In the genomic region with DNA sequence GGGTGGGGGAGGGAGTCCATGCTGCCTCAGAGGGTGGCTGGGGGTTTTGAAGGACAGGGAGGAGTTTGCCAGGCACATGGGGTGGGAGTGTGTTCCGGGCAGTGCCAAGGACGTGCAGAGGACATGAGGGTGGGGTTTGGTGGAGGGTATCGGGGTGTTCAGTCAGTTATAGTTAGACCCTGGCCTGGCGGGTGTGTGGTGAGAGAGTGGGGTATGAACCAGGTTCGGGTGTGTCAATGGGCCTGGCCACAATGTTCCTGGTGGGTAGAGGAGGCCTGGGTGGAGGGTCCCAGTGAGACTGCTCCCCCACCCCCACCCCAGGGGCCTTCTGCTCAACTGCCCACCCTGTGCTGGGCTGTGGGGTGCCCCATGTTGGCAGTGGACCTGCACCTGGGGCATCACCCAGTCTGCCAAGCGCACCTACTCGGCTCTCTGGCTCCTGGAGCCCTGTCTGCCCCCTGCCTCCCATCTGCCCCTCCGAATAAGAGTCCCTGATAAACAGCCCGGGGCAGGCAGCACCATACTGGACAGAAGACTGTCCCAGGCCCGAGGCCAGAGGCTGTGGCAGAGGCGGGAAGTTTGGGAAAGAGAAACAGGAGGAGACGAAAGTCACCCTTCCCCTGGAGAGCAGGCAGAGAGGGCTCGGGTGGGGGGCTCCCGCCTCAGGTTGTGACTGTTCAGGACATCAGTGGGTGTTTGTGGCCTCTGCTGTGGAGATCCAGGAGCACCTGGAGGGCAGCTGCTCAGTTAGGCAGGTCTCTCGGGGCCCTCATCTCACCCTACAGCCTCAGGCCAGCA, we compare ENCODE assay signal across 11 cellular contexts. TPM values are rescaled to one million over a fixed set of nuclear protein-coding genes. Genes with fewer than 3 reads are reported as not detected.
DNase-seq lines count a peak whose midpoint lies in the region; ATAC-seq, FAIRE-seq and TF ChIP-seq lines count a peak whose summit lies in the region.
"Had no signal": no experiment of that assay in that cellular context is flagged by ENCODE, and none has a peak within 500 bp of the region (broad histone marks: within the 10 kb centered on the region; RNA-seq: fewer than 3 reads in every experiment).

No MANE protein-coding gene starts in this region.

- peak; percentile 72; the same call in 1 of the 2 replicates for TF ChIP-seq POLR2A in GM12891 (IDR thresholded peaks at IDR 0.05; ENCODE audit: low read depth, low read length)

- CTCF ChIA-PET in activated CD4-positive, alpha-beta memory T cell treated with anti-CD3 and anti-CD28 coated beads, Interleukin-2, amount 10 ng/mL, durations not matched to agents 7 days and 5 days (lab: Charles Lee), result interaction anchor here (3.5 kb wide), 1 partner anchor 34 kb away, joined by 11 read pairs; no protein-coding TSS in a partner anchor

- H3K4me3 Mint-ChIP-seq in activated CD4-positive, alpha-beta memory T cell treated with anti-CD3 and anti-CD28 coated beads, Interleukin-2, amount 10 ng/mL, durations not matched to agents 7 days and 5 days, result peak overlapping the region; percentile 7

- ATAC-seq in left ventricle myocardium superior, result no peak

- POLR2A ChIA-PET in activated CD4-positive, alpha-beta memory T cell treated with anti-CD3 and anti-CD28 coated beads, Interleukin-2, amount 10 ng/mL, durations not matched to agents 7 days and 5 days (lab: Charles Lee), result interaction anchor here (6.0 kb wide), 1 partner anchor 29 kb away, joined by 55 read pairs; no protein-coding TSS in a partner anchor

- intact Hi-C loops in left ventricle myocardium superior (cut with micrococcal nuclease), result no loop called here

- TF ChIP-seq CTCF in GM20000 (IDR thresholded peaks at IDR 0.05; ENCODE audit: extremely low read depth, missing control alignments), result no peak

- no peaks in the 10 kb centered on the region for H3K27me3 Mint-ChIP-seq in activated CD4-positive, alpha-beta memory T cell treated with anti-CD3 and anti-CD28 coated beads, Interleukin-2, amount 10 ng/mL, durations not matched to agents 7 days and 5 days

- H3K36me3 Mint-ChIP-seq in activated CD4-positive, alpha-beta memory T cell treated with anti-CD3 and anti-CD28 coated beads, Interleukin-2, amount 10 ng/mL, durations not matched to agents 7 days and 5 days (ENCODE audit: low read depth), result peaks cover 33% of the 10 kb centered on the region

- H3K9me3 Mint-ChIP-seq in activated CD4-positive, alpha-beta memory T cell treated with anti-CD3 and anti-CD28 coated beads, Interleukin-2, amount 10 ng/mL, durations not matched to agents 7 days and 5 days, result no peaks in the 10 kb centered on the region

- DNase-seq in GM12891 (ENCODE audit: insufficient read length, low spot score), result no peak
- peak; percentile 16 for DNase-seq in activated CD4-positive, alpha-beta memory T cell treated with anti-CD3 and anti-CD28 coated beads, Interleukin-2, amount 10 ng/mL, durations not matched to agents 7 days and 5 days
- DNase-seq in left ventricle myocardium superior, result peak; percentile 37
- peak; percentile 29 to 36 for DNase-seq in stimulated activated CD4-positive, alpha-beta T cell treated with anti-CD3 and anti-CD28 coated beads, Interleukin-4, amount 100 ng/mL, for 4 hours
- no peak for DNase-seq in GM20000 (ENCODE audit: low spot score)
- no peak for DNase-seq in kidney tubule cell (ENCODE audit: low spot score)
- no peak for DNase-seq in NCI-H1048 (lab: John Stamatoyannopoulos, UW)
- DNase-seq in glomerular visceral epithelial cell (ENCODE audit: extremely low spot score), result no peak
- DNase-seq: cortex of kidney had no signal

- FAIRE-seq in GM12891 (lab: Jason Lieb, UNC), result no peak

- H3K4me1 Mint-ChIP-seq in activated CD4-positive, alpha-beta memory T cell treated with anti-CD3 and anti-CD28 coated beads, Interleukin-2, amount 10 ng/mL, durations not matched to agents 7 days and 5 days, result peaks cover 31% of the 10 kb centered on the region

- peak overlapping the region; percentile 31 for H3K27ac Mint-ChIP-seq in activated CD4-positive, alpha-beta memory T cell treated with anti-CD3 and anti-CD28 coated beads, Interleukin-2, amount 10 ng/mL, durations not matched to agents 7 days and 5 days

TF ChIP-seq in GM12891, 5 proteins besides CTCF, POLR2A, EP300 and RAD21:
- no peak for TF ChIP-seq PAX5 (IDR thresholded peaks at IDR 0.05; ENCODE audit: insufficient read depth, low read length, severe bottlenecking)
- no peak for TF ChIP-seq SPI1 (IDR thresholded peaks at IDR 0.05; ENCODE audit: low read depth, low read length)
- no peak for TF ChIP-seq TAF1 (IDR thresholded peaks at IDR 0.05; ENCODE audit: low read depth, low read length)
- TF ChIP-seq POLR2AphosphoS5 (IDR thresholded peaks at IDR 0.05; ENCODE audit: low read depth, low read length), result peak; percentile 70
TF ChIP-seq in GM12891: peak in this region for 1.

RNA-seq across cellular contexts. Expression of a gene that starts 4.1 kb away (rescaled TPM):
- 34.2 TPM for polyA plus RNA-seq in GM12891 (2012; ENCODE audit: low read depth, missing spikeins)
- 10 to 100 TPM; 60.1 to 62.3 TPM for total RNA-seq in activated CD4-positive, alpha-beta memory T cell treated with anti-CD3 and anti-CD28 coated beads, Interleukin-2, amount 10 ng/mL, durations not matched to agents 7 days and 5 days
- 65.1 TPM for total RNA-seq in left ventricle myocardium superior

RNA-seq across cellular contexts. Expression of a gene that starts 46.3 kb away (rescaled TPM):
- polyA plus RNA-seq in GM12891 (2012; ENCODE audit: low read depth, missing spikeins), result 35.8 TPM
- 10 to 100 TPM; 50.0 to 51.2 TPM for total RNA-seq in activated CD4-positive, alpha-beta memory T cell treated with anti-CD3 and anti-CD28 coated beads, Interleukin-2, amount 10 ng/mL, durations not matched to agents 7 days and 5 days
- 27.4 TPM for total RNA-seq in left ventricle myocardium superior

RNA-seq across cellular contexts. Expression of a gene that starts 46.5 kb away (rescaled TPM):
- 13.5 TPM for polyA plus RNA-seq in GM12891 (2012; ENCODE audit: low read depth, missing spikeins)
- 10 to 100 TPM; 14.7 to 20.6 TPM for total RNA-seq in activated CD4-positive, alpha-beta memory T cell treated with anti-CD3 and anti-CD28 coated beads, Interleukin-2, amount 10 ng/mL, durations not matched to agents 7 days and 5 days
- total RNA-seq in left ventricle myocardium superior, result 16.2 TPM

RNA-seq across cellular contexts. Expression of a gene that starts 47.9 kb away (rescaled TPM):
- 0.05 TPM for polyA plus RNA-seq in GM12891 (2012; ENCODE audit: low read depth, missing spikeins)
- total RNA-seq in activated CD4-positive, alpha-beta memory T cell treated with anti-CD3 and anti-CD28 coated beads, Interleukin-2, amount 10 ng/mL, durations not matched to agents 7 days and 5 days, result not detected
- total RNA-seq in left ventricle myocardium superior, result not detected
- total RNA-seq: myocyte, subcutaneous adipose tissue had no signal

Comparison
In these comparisons a context has a peak if more than half of its experiments do, and no peak if none do; other contexts are left out.
1. DNase-seq: peak in activated CD4-positive, alpha-beta memory T cell treated with anti-CD3 and anti-CD28 coated beads, Interleukin-2, amount 10 ng/mL, durations not matched to agents 7 days and 5 days (single experiment), left ventricle myocardium superior (single experiment) and stimulated activated CD4-positive, alpha-beta T cell treated with anti-CD3 and anti-CD28 coated beads, Interleukin-4, amount 100 ng/mL, for 4 hours (2 of 2); none in GM12891 (single experiment), GM20000 (single experiment), kidney tubule cell (single experiment), NCI-H1048 (single experiment) and glomerular visceral epithelial cell (single experiment).